8 cellular contexts compared by ENCODE assay signal in the genomic region with DNA sequence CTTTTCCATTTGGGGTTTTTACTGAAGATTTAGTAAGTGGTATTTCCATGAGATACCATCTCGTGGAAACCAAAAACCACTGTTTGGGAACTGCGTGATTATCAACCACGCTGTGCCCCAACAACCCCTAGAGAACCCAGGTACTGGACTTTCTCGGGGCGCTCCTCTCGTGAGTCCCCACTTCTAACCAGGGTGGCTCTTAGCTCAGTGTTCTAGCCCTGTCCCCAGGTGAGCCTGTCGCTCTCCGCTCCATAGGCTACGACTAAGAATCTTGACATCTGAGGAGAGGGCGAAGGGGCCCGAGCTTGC. TPM values are rescaled to one million over a fixed set of nuclear protein-coding genes. Genes with fewer than 3 reads are reported as not detected.
DNase-seq lines count a peak whose midpoint lies in the region; ATAC-seq and TF ChIP-seq lines count a peak whose summit lies in the region.

No MANE protein-coding gene starts in this region.

- DNase-seq in AG04449 (ENCODE audit: low read depth, low spot score) (no peak), T-cell (peak in 1 of 34 experiments; percentile 11), cardiac muscle cell (ENCODE audit: low read depth in 1 of 2, low spot score in 1 of 2) (no peak), G401 (ENCODE audit: low spot score) (no peak), NCI-H774 (lab: John Stamatoyannopoulos, UW) (no peak)

- H3K27me3 ChIP-seq in cardiac muscle cell: no peaks in the 10 kb centered on the region
- no peaks in the 10 kb centered on the region for H3K27me3 ChIP-seq in skeletal muscle satellite cell (ENCODE audit: control insufficient read depth, insufficient read depth, low read length)

- in situ Hi-C loops in G401 (cut with HindIII; ENCODE audit: low sequenced_read_pairs): no loop called here

- peak overlapping the region; percentile 96 for H3K9ac ChIP-seq in skeletal muscle satellite cell (ENCODE audit: low read depth, low read length)

- peak overlapping the region; percentile 99 to 100 for H3K27ac Mint-ChIP-seq in T-cell

- H3K27ac ChIP-seq in cardiac muscle cell: peak overlapping the region; percentile 84

- H3K4me2 ChIP-seq in skeletal muscle satellite cell (ENCODE audit: low read length): peak overlapping the region; percentile 89

- H3K9me3 Mint-ChIP-seq in T-cell: no peaks in the 10 kb centered on the region

- H3K36me3 Mint-ChIP-seq in T-cell: peaks cover 17% of the 10 kb centered on the region

- CTCF ChIA-PET in AG04449 (lab: Yijun Ruan, JAX) (interaction anchor here (1.1 to 2.2 kb wide), 11 partner anchors 9 to 278 kb away, joined by 3 to 16 read pairs (median 4); a partner anchor contains a TSS), T-cell (lab: Charles Lee) (interaction anchor here in 1 of 2 donors (0.6 kb wide), 1 partner anchor 209 kb away, joined by 3 read pairs; no protein-coding TSS in a partner anchor)

- TF ChIP-seq CTCF in AG04449 (IDR thresholded peaks at IDR 0.05; ENCODE audit: insufficient read depth, low read length, missing control alignments) (no peak), cardiac muscle cell (IDR thresholded peaks at IDR 0.05; ENCODE audit: low read depth, low read length) (no peak)

- H3K27me3 Mint-ChIP-seq in T-cell: no peaks in the 10 kb centered on the region

- H3K4me1 ChIP-seq in cardiac muscle cell (ENCODE audit: low read depth) (peaks cover 11% of the 10 kb centered on the region), skeletal muscle satellite cell (ENCODE audit: control insufficient read depth, insufficient read depth, low read length) (peaks cover 12% of the 10 kb centered on the region)

- peaks cover 15% of the 10 kb centered on the region for H3K36me3 ChIP-seq in cardiac muscle cell
- peaks cover 18% of the 10 kb centered on the region for H3K36me3 ChIP-seq in skeletal muscle satellite cell (ENCODE audit: insufficient read depth, low read length)

- H3K4me1 Mint-ChIP-seq in T-cell: peaks cover 54 to 71% (median 58%) of the 10 kb centered on the region in 3 donors

- POLR2A ChIA-PET in AG04449 (lab: Yijun Ruan, JAX): interaction anchor here (0.9 to 1.2 kb wide), 3 partner anchors 8 to 60 kb away, joined by 3 to 4 read pairs (median 3); no protein-coding TSS in a partner anchor
- POLR2A ChIA-PET in T-cell (lab: Charles Lee): interaction anchor here in 1 of 2 donors (0.5 kb wide), 1 partner anchor 12 kb away, joined by 4 read pairs; no protein-coding TSS in a partner anchor

- ATAC-seq in GM21825 (IDR thresholded peaks at IDR 0.05; ENCODE audit: unreplicated experiment) (peak; percentile 22), T-cell (replicated peaks in 1 of 4) (peak; percentile 8 to 14 (median 12)), HG03196 (IDR thresholded peaks at IDR 0.05; ENCODE audit: unreplicated experiment) (no peak)

- H3K4me3 Mint-ChIP-seq in T-cell: peak overlapping the region; percentile 98 to 100 (median 99)

- H3K4me3 ChIP-seq in AG04449 (ENCODE audit: low read depth, low read length) (peak overlapping the region; percentile 100), cardiac muscle cell (peak overlapping the region; percentile 67), skeletal muscle satellite cell (ENCODE audit: low read length) (peak overlapping the region; percentile 89)

- H3K9me3 ChIP-seq in cardiac muscle cell (ENCODE audit: low read depth) (no peaks in the 10 kb centered on the region), skeletal muscle satellite cell (replicated peaks; ENCODE audit: low read length) (no peaks in the 10 kb centered on the region)

RNA-seq across cellular contexts. Expression of a gene that starts 0.7 kb away (rescaled TPM):
- total RNA-seq in T-cell (10 to 100 TPM; 66.1 to 89.0 (median 85.7) TPM), cardiac muscle cell (75.6 and 109 TPM in 2 replicates)
- polyA plus RNA-seq in cardiac muscle cell: 74.5 and 104 TPM in 2 replicates
- total RNA-seq in skeletal muscle satellite cell (2012; rRNA removed): 57.4 and 60.8 TPM in 2 replicates
- total RNA-seq in G401 (2014; rRNA removed; shearing (Covaris generic)): 143 and 148 TPM in 2 replicates

RNA-seq across cellular contexts. Expression of a gene that starts 28.4 kb away (rescaled TPM):
- total RNA-seq in T-cell: 1 to 10 TPM; 3.4 to 8.0 (median 5.5) TPM
- total RNA-seq in cardiac muscle cell: 0.86 and 1.0 TPM in 2 replicates
- 0.14 and 0.34 TPM in 2 replicates for polyA plus RNA-seq in cardiac muscle cell
- total RNA-seq in skeletal muscle satellite cell (2012; rRNA removed): under 0.01 and 0.22 TPM in 2 replicates
- total RNA-seq in G401 (2014; rRNA removed; shearing (Covaris generic)): 1.7 TPM in 2 replicates

RNA-seq across cellular contexts. Expression of a gene that starts 38.2 kb away (rescaled TPM):
- under 1 TPM in 4 of 5 donors, not detected in 1; 0.32 to 0.65 (median 0.34) TPM for total RNA-seq in T-cell
- 0.21 and 1.6 TPM in 2 replicates for total RNA-seq in cardiac muscle cell
- 0.64 and 0.99 TPM in 2 replicates for polyA plus RNA-seq in cardiac muscle cell
- total RNA-seq in skeletal muscle satellite cell (2012; rRNA removed): 0.44 and 0.51 TPM in 2 replicates
- total RNA-seq in G401 (2014; rRNA removed; shearing (Covaris generic)): 0.06 TPM in 1 of 2 replicates, not detected in the other

RNA-seq across cellular contexts. Expression of a gene that starts 56.1 kb away (rescaled TPM):
- 10 to 100 TPM in 4 of 5 donors, 1 to 10 TPM in 1; 7.4 to 18.0 (median 16.5) TPM for total RNA-seq in T-cell
- 27.4 and 52.9 TPM in 2 replicates for total RNA-seq in cardiac muscle cell
- polyA plus RNA-seq in cardiac muscle cell: 46.4 and 67.0 TPM in 2 replicates
- total RNA-seq in skeletal muscle satellite cell (2012; rRNA removed): 5.2 and 11.7 TPM in 2 replicates
- 11.2 and 16.4 TPM in 2 replicates for total RNA-seq in G401 (2014; rRNA removed; shearing (Covaris generic))
